In genomic region chr1:178411756-178412399, GRCh38 we compare ENCODE assay signal across 14 cellular contexts.
DNase-seq lines count a peak whose midpoint lies in the region; ATAC-seq and TF ChIP-seq lines count a peak whose summit lies in the region.
"Had no signal": no experiment of that assay in that cellular context is flagged by ENCODE, and none has a peak within 500 bp of the region (broad histone marks: within the 10 kb centered on the region; RNA-seq: fewer than 3 reads in every experiment).

No MANE protein-coding gene starts in this region.

- peaks cover 17% of the 10 kb centered on the region for H3K4me1 Mint-ChIP-seq in stimulated activated memory B cell treated with anti-CD40 and anti-IgM and Interleukin-4, amounts not matched to agents 10 μg/mL and 1 μg/mL and 100 μg/mL, for 72 hours
- H3K4me1 Mint-ChIP-seq in endothelial cell (ENCODE audit: unreplicated experiment), result peaks cover 10% of the 10 kb centered on the region
- H3K4me1 Mint-ChIP-seq: activated naive CD4-positive, alpha-beta T cell treated with anti-CD3 and anti-CD28 coated beads, Interleukin-2, amount 10 ng/mL, durations not matched to agents 7 days and 5 days had no signal

- peaks cover 16% of the 10 kb centered on the region for H3K9me3 Mint-ChIP-seq in stimulated activated memory B cell treated with anti-CD40 and anti-IgM and Interleukin-4, amounts not matched to agents 10 μg/mL and 1 μg/mL and 100 μg/mL, for 72 hours
- no peaks in the 10 kb centered on the region for H3K9me3 Mint-ChIP-seq in endothelial cell (ENCODE audit: unreplicated experiment)
- H3K9me3 Mint-ChIP-seq: activated naive CD4-positive, alpha-beta T cell treated with anti-CD3 and anti-CD28 coated beads, Interleukin-2, amount 10 ng/mL, durations not matched to agents 7 days and 5 days had no signal

- peaks cover 20% of the 10 kb centered on the region for H3K36me3 Mint-ChIP-seq in stimulated activated memory B cell treated with anti-CD40 and anti-IgM and Interleukin-4, amounts not matched to agents 10 μg/mL and 1 μg/mL and 100 μg/mL, for 72 hours
- peaks cover 19% of the 10 kb centered on the region for H3K36me3 Mint-ChIP-seq in endothelial cell (ENCODE audit: low read depth, unreplicated experiment)
- H3K36me3 Mint-ChIP-seq: activated naive CD4-positive, alpha-beta T cell treated with anti-CD3 and anti-CD28 coated beads, Interleukin-2, amount 10 ng/mL, durations not matched to agents 7 days and 5 days had no signal

- TF ChIP-seq CTCF in endothelial cell (IDR thresholded peaks at IDR 0.05; ENCODE audit: unreplicated experiment), result no peak

- DNase-seq in endothelial cell (ENCODE audit: low spot score) (no peak), SKM-1 (lab: John Stamatoyannopoulos, UW; ENCODE audit: unreplicated experiment) (no peak)
- DNase-seq in activated T-cell treated with anti-CD3 and anti-CD28 coated beads, Interleukin-2, amount 50 U/mL, for 48 hours, result no peak
- DNase-seq: activated CD4-positive, alpha-beta T cell treated with anti-CD3 and anti-CD28 coated beads for 4 hours; activated naive CD4-positive, alpha-beta T cell treated with anti-CD3 and anti-CD28 coated beads, Interleukin-2, amount 10 ng/mL, durations not matched to agents 7 days and 5 days; DMS53; foreskin melanocyte; GOT3; NCI-H446 treated with DMSO at 0.1 percent for 48 hours; nucleus accumbens had no signal

- peaks cover 33% of the 10 kb centered on the region for H3K27me3 Mint-ChIP-seq in stimulated activated memory B cell treated with anti-CD40 and anti-IgM and Interleukin-4, amounts not matched to agents 10 μg/mL and 1 μg/mL and 100 μg/mL, for 72 hours
- peaks cover 5% of the 10 kb centered on the region for H3K27me3 Mint-ChIP-seq in endothelial cell (ENCODE audit: unreplicated experiment)
- H3K27me3 Mint-ChIP-seq: activated naive CD4-positive, alpha-beta T cell treated with anti-CD3 and anti-CD28 coated beads, Interleukin-2, amount 10 ng/mL, durations not matched to agents 7 days and 5 days had no signal

- ATAC-seq in GM19035 (IDR thresholded peaks at IDR 0.05; ENCODE audit: unreplicated experiment) (peak; percentile 73), GM21737 (IDR thresholded peaks at IDR 0.05; ENCODE audit: unreplicated experiment) (peak; percentile 73), HG03159 (IDR thresholded peaks at IDR 0.05; ENCODE audit: unreplicated experiment) (peak; percentile 83)
- peak; percentile 41 for ATAC-seq in stimulated activated memory B cell treated with anti-CD40 and anti-IgM and Interleukin-4, amounts not matched to agents 10 μg/mL and 1 μg/mL and 100 μg/mL, for 72 hours

- peak overlapping the region; percentile 34 for H3K4me3 Mint-ChIP-seq in stimulated activated memory B cell treated with anti-CD40 and anti-IgM and Interleukin-4, amounts not matched to agents 10 μg/mL and 1 μg/mL and 100 μg/mL, for 72 hours
- no peak overlapping the region for H3K4me3 Mint-ChIP-seq in endothelial cell (ENCODE audit: unreplicated experiment)
- H3K4me3 Mint-ChIP-seq: activated naive CD4-positive, alpha-beta T cell treated with anti-CD3 and anti-CD28 coated beads, Interleukin-2, amount 10 ng/mL, durations not matched to agents 7 days and 5 days had no signal

- peak overlapping the region; percentile 73 for H3K27ac Mint-ChIP-seq in stimulated activated memory B cell treated with anti-CD40 and anti-IgM and Interleukin-4, amounts not matched to agents 10 μg/mL and 1 μg/mL and 100 μg/mL, for 72 hours
- no peak overlapping the region for H3K27ac Mint-ChIP-seq in endothelial cell (ENCODE audit: unreplicated experiment)
- H3K27ac Mint-ChIP-seq: activated naive CD4-positive, alpha-beta T cell treated with anti-CD3 and anti-CD28 coated beads, Interleukin-2, amount 10 ng/mL, durations not matched to agents 7 days and 5 days had no signal
